11 cellular contexts compared by ENCODE assay signal in the genomic region with DNA sequence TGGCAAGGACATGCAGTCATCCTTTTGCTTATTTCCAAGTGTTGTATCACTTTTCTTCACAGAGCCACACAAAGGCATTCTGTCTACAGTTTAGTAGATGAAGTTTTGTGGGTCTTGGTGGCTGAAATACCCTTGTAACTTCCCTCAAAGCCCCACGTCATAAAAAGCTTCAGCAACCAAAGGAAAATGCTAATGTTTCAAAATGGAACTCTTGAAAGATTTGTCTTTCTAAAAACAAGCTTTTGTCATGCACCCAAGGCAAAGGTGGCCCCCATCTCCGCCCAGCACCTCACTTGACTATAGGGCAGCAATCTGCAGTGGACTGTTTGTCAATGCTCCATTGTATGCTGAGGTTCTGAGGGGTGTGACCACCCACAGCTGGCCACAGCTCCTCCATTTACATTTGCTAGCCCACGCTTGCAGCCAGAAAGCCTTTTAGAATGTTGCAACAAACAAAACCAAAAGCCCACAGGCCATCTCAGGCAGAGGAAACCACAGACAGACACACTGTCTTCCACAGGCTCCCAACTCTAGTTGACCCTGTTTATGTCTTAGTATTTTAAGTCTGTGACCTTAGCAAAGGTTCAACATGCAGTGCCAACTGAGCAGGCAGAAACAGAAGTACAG.
DNase-seq lines count a peak whose midpoint lies in the region; ATAC-seq and TF ChIP-seq lines count a peak whose summit lies in the region.
"Had no signal": no experiment of that assay in that cellular context is flagged by ENCODE, and none has a peak within 500 bp of the region (broad histone marks: within the 10 kb centered on the region; RNA-seq: fewer than 3 reads in every experiment).

No MANE protein-coding gene starts in this region.

- ATAC-seq in GM19351 (IDR thresholded peaks at IDR 0.05; ENCODE audit: unreplicated experiment) (peak; percentile 75), Panc1 (no peak)
- no peak for ATAC-seq in stimulated activated memory B cell treated with anti-CD40 and anti-IgM and Interleukin-4, amounts not matched to agents 10 μg/mL and 1 μg/mL and 100 μg/mL, for 72 hours

- CTCF ChIA-PET in Panc1 (lab: Charles Lee): interaction anchor here (0.7 kb wide), 1 partner anchor 355 kb away, joined by 3 read pairs; no protein-coding TSS in a partner anchor

- no peak for TF ChIP-seq CTCF in Panc1 (IDR thresholded peaks at IDR 0.05)
- TF ChIP-seq CTCF in endodermal cell (conservative IDR thresholded peaks at IDR 0.05): no peak

- POLR2A ChIA-PET in Panc1 (lab: Charles Lee): no interaction called here

- H3K4me3 ChIP-seq in Panc1 (ENCODE audit: low read depth in 2 of 2, low read length in 2 of 2): no peak overlapping the region
- no peak overlapping the region for H3K4me3 ChIP-seq in endodermal cell (ENCODE audit: low read length)

- in situ Hi-C loops in Panc1 (cut with HindIII; ENCODE audit: low pct_unique_long_range_greater_than_20kb, low sequenced_read_pairs): no loop called here

- H3K9ac ChIP-seq in endodermal cell (ENCODE audit: extremely low read depth, low read length, poor library complexity, severe bottlenecking): no peak overlapping the region

- intact Hi-C loops in Panc1 (cut with micrococcal nuclease; ENCODE audit: unreplicated experiment): no loop called here

- H3K27me3 Mint-ChIP-seq in endodermal cell (ENCODE audit: insufficient read depth): no peaks in the 10 kb centered on the region
- no peaks in the 10 kb centered on the region for H3K27me3 Mint-ChIP-seq in stimulated activated memory B cell treated with anti-CD40 and anti-IgM and Interleukin-4, amounts not matched to agents 10 μg/mL and 1 μg/mL and 100 μg/mL, for 72 hours

- no peaks in the 10 kb centered on the region for H3K27me3 ChIP-seq in Panc1 (ENCODE audit: control insufficient read depth, insufficient read depth, low read length)
- H3K27me3 ChIP-seq in endodermal cell (ENCODE audit: control insufficient read depth, insufficient read depth, low read length, poor library complexity, severe bottlenecking): no peaks in the 10 kb centered on the region
- H3K27me3 ChIP-seq: brain microvascular endothelial cell had no signal

- peak; percentile 14 for DNase-seq in AG20443 (ENCODE audit: low spot score)
- no peak for DNase-seq in Panc1 (ENCODE audit: low read depth, low spot score)
- DNase-seq in iPS-NIHi7 (ENCODE audit: extremely low spot score): peak; percentile 41
- DNase-seq in endodermal cell: no peak
- no peak for DNase-seq in NCI-H2171 treated with DMSO at 0.1 percent for 48 hours (lab: John Stamatoyannopoulos, UW)
- no peak for DNase-seq in NCI-H1436 (lab: John Stamatoyannopoulos, UW)
- DNase-seq: activated CD4-positive, alpha-beta T cell treated with anti-CD3 and anti-CD28 coated beads for 1 hour; brain microvascular endothelial cell; NCI-H524 had no signal

- BruUV-seq in Panc1 (replicated peaks; lab: Mats Ljungman, UMichigan): no TSS peak

- H3K4me3 Mint-ChIP-seq in endodermal cell: no peak overlapping the region
- no peak overlapping the region for H3K4me3 Mint-ChIP-seq in stimulated activated memory B cell treated with anti-CD40 and anti-IgM and Interleukin-4, amounts not matched to agents 10 μg/mL and 1 μg/mL and 100 μg/mL, for 72 hours

- WGBS in endodermal cell (ENCODE audit: insufficient coverage in 1 of 2, insufficient read length in 1 of 2), 2 experiments: 40 to 72% methylated on average over 1 to 3 of the region's 3 CpGs

- H3K27ac ChIP-seq in Panc1 (ENCODE audit: low read length): peak overlapping the region; percentile 48; the same call in 1 of the 2 replicates
- no peak overlapping the region for H3K27ac ChIP-seq in endodermal cell (ENCODE audit: low read depth, low read length)
- H3K27ac ChIP-seq: brain microvascular endothelial cell had no signal

- no peaks in the 10 kb centered on the region for H3K36me3 ChIP-seq in Panc1 (ENCODE audit: control insufficient read depth, insufficient read depth, low read length)
- H3K36me3 ChIP-seq in endodermal cell (ENCODE audit: control insufficient read depth, insufficient read depth, low read length): no peaks in the 10 kb centered on the region
- H3K36me3 ChIP-seq: brain microvascular endothelial cell had no signal

- H3K4me1 Mint-ChIP-seq in endodermal cell: peaks cover 4% of the 10 kb centered on the region
- H3K4me1 Mint-ChIP-seq in stimulated activated memory B cell treated with anti-CD40 and anti-IgM and Interleukin-4, amounts not matched to agents 10 μg/mL and 1 μg/mL and 100 μg/mL, for 72 hours: no peaks in the 10 kb centered on the region

- peaks cover 32% of the 10 kb centered on the region for H3K9me3 Mint-ChIP-seq in endodermal cell
- H3K9me3 Mint-ChIP-seq in stimulated activated memory B cell treated with anti-CD40 and anti-IgM and Interleukin-4, amounts not matched to agents 10 μg/mL and 1 μg/mL and 100 μg/mL, for 72 hours: no peaks in the 10 kb centered on the region

- no peak overlapping the region for H3K27ac Mint-ChIP-seq in endodermal cell
- no peak overlapping the region for H3K27ac Mint-ChIP-seq in stimulated activated memory B cell treated with anti-CD40 and anti-IgM and Interleukin-4, amounts not matched to agents 10 μg/mL and 1 μg/mL and 100 μg/mL, for 72 hours

- no peaks in the 10 kb centered on the region for H3K36me3 Mint-ChIP-seq in endodermal cell (ENCODE audit: low read depth)
- no peaks in the 10 kb centered on the region for H3K36me3 Mint-ChIP-seq in stimulated activated memory B cell treated with anti-CD40 and anti-IgM and Interleukin-4, amounts not matched to agents 10 μg/mL and 1 μg/mL and 100 μg/mL, for 72 hours

- H3K4me1 ChIP-seq in Panc1 (ENCODE audit: control insufficient read depth, insufficient read depth, low read length) (no peaks in the 10 kb centered on the region), endodermal cell (ENCODE audit: control insufficient read depth, insufficient read depth, low read length) (no peaks in the 10 kb centered on the region)

- H3K9me3 ChIP-seq in Panc1 (ENCODE audit: control insufficient read depth, insufficient read depth, low read depth, low read length) (no peaks in the 10 kb centered on the region), endodermal cell (ENCODE audit: control insufficient read depth, low read length) (no peaks in the 10 kb centered on the region)

Comparison
In these comparisons a context has a peak if more than half of its experiments do, and no peak if none do; other contexts are left out.
1. DNase-seq: peak in AG20443 (single experiment) and iPS-NIHi7 (single experiment); none in Panc1 (single experiment), endodermal cell (single experiment), NCI-H2171 treated with DMSO at 0.1 percent for 48 hours (single experiment) and NCI-H1436 (single experiment).